ENCODE assay signal across 7 cellular contexts in the genomic region with DNA sequence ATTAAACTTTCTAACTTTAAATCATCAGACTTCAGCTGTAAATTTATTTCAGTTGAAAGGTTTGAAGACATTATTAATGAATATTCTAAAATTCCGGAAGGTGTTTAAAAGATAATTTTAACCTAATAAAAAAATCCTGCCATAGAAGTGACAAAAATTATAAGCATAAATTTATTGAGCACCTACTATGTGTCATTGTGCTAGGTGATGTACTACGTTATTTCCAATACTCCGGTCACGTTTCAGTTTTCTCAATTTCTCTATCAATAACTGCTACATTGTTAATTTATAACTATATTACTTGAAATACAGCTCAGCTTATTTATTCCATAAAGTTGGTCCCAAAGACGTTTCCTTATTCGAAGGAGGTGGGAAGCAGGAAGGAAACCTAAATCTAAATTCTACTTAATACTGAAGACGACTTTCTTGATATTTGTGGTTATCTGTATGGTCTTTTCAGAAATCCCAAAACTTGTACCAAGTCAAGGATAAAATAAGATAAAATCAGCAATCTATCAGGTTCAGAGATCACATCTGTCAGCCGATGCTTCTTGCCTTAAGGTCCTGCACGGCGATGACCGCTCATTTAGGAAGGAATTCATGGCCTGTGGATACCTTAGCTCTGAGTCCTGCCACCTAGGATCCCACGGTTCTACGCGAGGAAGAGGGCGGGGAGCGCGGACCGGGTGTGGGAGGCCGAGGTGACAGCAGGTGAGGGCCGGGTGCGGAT. TPM values are rescaled to one million over a fixed set of nuclear protein-coding genes. Genes with fewer than 3 reads are reported as not detected.
DNase-seq lines count a peak whose midpoint lies in the region; ATAC-seq lines count a peak whose summit lies in the region.

No MANE protein-coding gene starts in this region.

- no peaks in the 10 kb centered on the region for H3K9me3 Mint-ChIP-seq in activated T-helper 2 cell treated with anti-CD3 and anti-CD28 coated beads, Interferon-gamma antibody, Interleukin-2, Interleukin-4, amounts not matched to agents 10 μg/mL and 5 μg/mL and 100 μg/mL, durations not matched to agents 14 hours and 24 hours and 36 hours

- intact Hi-C loops in activated T-helper 2 cell treated with anti-CD3 and anti-CD28 coated beads, Interferon-gamma antibody, Interleukin-2, Interleukin-4, amounts not matched to agents 10 μg/mL and 5 μg/mL and 100 μg/mL, durations not matched to agents 14 hours and 24 hours and 36 hours (cut with micrococcal nuclease): loop anchor here (1.0 to 10.0 kb wide), 6 partner anchors 171 to 633 kb away; no protein-coding TSS in a partner anchor

- ATAC-seq in GM18858 (IDR thresholded peaks at IDR 0.05; ENCODE audit: unreplicated experiment): no peak
- no peak for ATAC-seq in GM21390 (IDR thresholded peaks at IDR 0.05; ENCODE audit: unreplicated experiment)

- peak overlapping the region; percentile 99 for H3K4me3 Mint-ChIP-seq in activated T-helper 2 cell treated with anti-CD3 and anti-CD28 coated beads, Interferon-gamma antibody, Interleukin-2, Interleukin-4, amounts not matched to agents 10 μg/mL and 5 μg/mL and 100 μg/mL, durations not matched to agents 14 hours and 24 hours and 36 hours (ENCODE audit: low read depth)

- peak overlapping the region; percentile 99 for H3K27ac ChIP-seq in KOPT-K1 (ENCODE audit: low read depth, low read length, poor library complexity, severe bottlenecking)

- H3K27ac Mint-ChIP-seq in activated T-helper 2 cell treated with anti-CD3 and anti-CD28 coated beads, Interferon-gamma antibody, Interleukin-2, Interleukin-4, amounts not matched to agents 10 μg/mL and 5 μg/mL and 100 μg/mL, durations not matched to agents 14 hours and 24 hours and 36 hours: peak overlapping the region; percentile 100

- H3K36me3 ChIP-seq in KOPT-K1 (ENCODE audit: insufficient read depth, low read length): no peaks in the 10 kb centered on the region

- no peaks in the 10 kb centered on the region for H3K9me3 ChIP-seq in KOPT-K1 (ENCODE audit: insufficient read depth, low read length, poor library complexity, severe bottlenecking)

- H3K27me3 Mint-ChIP-seq in activated T-helper 2 cell treated with anti-CD3 and anti-CD28 coated beads, Interferon-gamma antibody, Interleukin-2, Interleukin-4, amounts not matched to agents 10 μg/mL and 5 μg/mL and 100 μg/mL, durations not matched to agents 14 hours and 24 hours and 36 hours (ENCODE audit: low read depth): no peaks in the 10 kb centered on the region

- H3K4me3 ChIP-seq in iPS-11a (ENCODE audit: low read depth, low read length): peak overlapping the region; percentile 72

- H3K36me3 Mint-ChIP-seq in activated T-helper 2 cell treated with anti-CD3 and anti-CD28 coated beads, Interferon-gamma antibody, Interleukin-2, Interleukin-4, amounts not matched to agents 10 μg/mL and 5 μg/mL and 100 μg/mL, durations not matched to agents 14 hours and 24 hours and 36 hours (ENCODE audit: low read depth): peaks cover 18% of the 10 kb centered on the region

- H3K4me1 Mint-ChIP-seq in activated T-helper 2 cell treated with anti-CD3 and anti-CD28 coated beads, Interferon-gamma antibody, Interleukin-2, Interleukin-4, amounts not matched to agents 10 μg/mL and 5 μg/mL and 100 μg/mL, durations not matched to agents 14 hours and 24 hours and 36 hours (ENCODE audit: low read depth): peaks cover 38% of the 10 kb centered on the region

- no peak for DNase-seq in activated T-helper 2 cell treated with anti-CD3 and anti-CD28 coated beads, Interferon-gamma antibody, Interleukin-2, Interleukin-4, amounts not matched to agents 10 μg/mL and 5 μg/mL and 100 μg/mL, durations not matched to agents 14 hours and 24 hours and 36 hours (ENCODE audit: low spot score)
- peak; percentile 83 for DNase-seq in stimulated activated CD4-positive, alpha-beta T cell treated with anti-CD3 and anti-CD28 coated beads, Interleukin-1b, Interleukin-23, amount 100 ng/mL, for 48 hours
- no peak for DNase-seq in hepatic stellate cell (ENCODE audit: low spot score)

RNA-seq across cellular contexts. Expression of gene ZEB1, which starts 1.2 kb away (rescaled TPM):
- total RNA-seq in activated T-helper 2 cell treated with anti-CD3 and anti-CD28 coated beads, Interferon-gamma antibody, Interleukin-2, Interleukin-4, amounts not matched to agents 10 μg/mL and 5 μg/mL and 100 μg/mL, durations not matched to agents 14 hours and 24 hours and 36 hours: 68.6 and 70.0 TPM in 2 replicates
